In genomic region chr13:99353836-99354235, GRCh38 we compare ENCODE assay signal across 12 cellular contexts. TPM values are rescaled to one million over a fixed set of nuclear protein-coding genes. Genes with fewer than 3 reads are reported as not detected.
DNase-seq lines count a peak whose midpoint lies in the region; ATAC-seq lines count a peak whose summit lies in the region.
"Had no signal": no experiment of that assay in that cellular context is flagged by ENCODE, and none has a peak within 500 bp of the region (broad histone marks: within the 10 kb centered on the region; RNA-seq: fewer than 3 reads in every experiment).

No MANE protein-coding gene starts in this region.

- no peak for ATAC-seq in activated T-cell treated with anti-CD3 and anti-CD28 coated beads, Interleukin-2, amount 50 U/mL, for 4 hours
- peak; percentile 17 for ATAC-seq in stimulated activated memory B cell treated with anti-CD40 and anti-IgM and Interleukin-4, amounts not matched to agents 10 μg/mL and 1 μg/mL and 100 μg/mL, for 72 hours
- no peak for ATAC-seq in GM19023 (IDR thresholded peaks at IDR 0.05; ENCODE audit: unreplicated experiment)

- H3K9me3 Mint-ChIP-seq in activated T-cell treated with anti-CD3 and anti-CD28 coated beads, Interleukin-2, amount 50 U/mL, for 4 hours: no peaks in the 10 kb centered on the region
- no peaks in the 10 kb centered on the region for H3K9me3 Mint-ChIP-seq in stimulated activated memory B cell treated with anti-CD40 and anti-IgM and Interleukin-4, amounts not matched to agents 10 μg/mL and 1 μg/mL and 100 μg/mL, for 72 hours
- H3K9me3 Mint-ChIP-seq: nephron progenitor cell had no signal

- H3K27ac ChIP-seq in effector memory CD4-positive, alpha-beta T cell (ENCODE audit: insufficient read depth, low read length, poor library complexity, severe bottlenecking): peak overlapping the region; percentile 96
- H3K27ac ChIP-seq: thyroid gland had no signal

- H3K27me3 ChIP-seq in effector memory CD4-positive, alpha-beta T cell (replicated peaks; ENCODE audit: control insufficient read depth, insufficient read depth, low read length, poor library complexity, severe bottlenecking): no peaks in the 10 kb centered on the region
- H3K27me3 ChIP-seq: thyroid gland had no signal

- peak overlapping the region; percentile 49 for H3K4me3 Mint-ChIP-seq in activated T-cell treated with anti-CD3 and anti-CD28 coated beads, Interleukin-2, amount 50 U/mL, for 4 hours
- peak overlapping the region; percentile 74 for H3K4me3 Mint-ChIP-seq in stimulated activated memory B cell treated with anti-CD40 and anti-IgM and Interleukin-4, amounts not matched to agents 10 μg/mL and 1 μg/mL and 100 μg/mL, for 72 hours

- peaks cover 94% of the 10 kb centered on the region for H3K4me1 Mint-ChIP-seq in activated T-cell treated with anti-CD3 and anti-CD28 coated beads, Interleukin-2, amount 50 U/mL, for 4 hours (ENCODE audit: low read depth)
- H3K4me1 Mint-ChIP-seq in stimulated activated memory B cell treated with anti-CD40 and anti-IgM and Interleukin-4, amounts not matched to agents 10 μg/mL and 1 μg/mL and 100 μg/mL, for 72 hours: peaks cover 93% of the 10 kb centered on the region

- no peaks in the 10 kb centered on the region for H3K27me3 Mint-ChIP-seq in activated T-cell treated with anti-CD3 and anti-CD28 coated beads, Interleukin-2, amount 50 U/mL, for 4 hours (ENCODE audit: low read depth)
- H3K27me3 Mint-ChIP-seq in stimulated activated memory B cell treated with anti-CD40 and anti-IgM and Interleukin-4, amounts not matched to agents 10 μg/mL and 1 μg/mL and 100 μg/mL, for 72 hours: no peaks in the 10 kb centered on the region

- no peaks in the 10 kb centered on the region for H3K9me3 ChIP-seq in effector memory CD4-positive, alpha-beta T cell (ENCODE audit: control insufficient read depth, low read length)
- H3K9me3 ChIP-seq: thyroid gland had no signal

- peaks cover 87% of the 10 kb centered on the region for H3K4me1 ChIP-seq in effector memory CD4-positive, alpha-beta T cell (ENCODE audit: control insufficient read depth, insufficient read depth, low read length, poor library complexity, severe bottlenecking)

- peak overlapping the region; percentile 97 for H3K27ac Mint-ChIP-seq in stimulated activated memory B cell treated with anti-CD40 and anti-IgM and Interleukin-4, amounts not matched to agents 10 μg/mL and 1 μg/mL and 100 μg/mL, for 72 hours

- H3K36me3 Mint-ChIP-seq in activated T-cell treated with anti-CD3 and anti-CD28 coated beads, Interleukin-2, amount 50 U/mL, for 4 hours (ENCODE audit: insufficient read depth): peaks cover 39% of the 10 kb centered on the region
- H3K36me3 Mint-ChIP-seq in stimulated activated memory B cell treated with anti-CD40 and anti-IgM and Interleukin-4, amounts not matched to agents 10 μg/mL and 1 μg/mL and 100 μg/mL, for 72 hours: peaks cover 40% of the 10 kb centered on the region

- no peak overlapping the region for H3K4me3 ChIP-seq in effector memory CD4-positive, alpha-beta T cell (ENCODE audit: insufficient read depth, low read depth, low read length, poor library complexity, severe bottlenecking)
- H3K4me3 ChIP-seq: thyroid gland had no signal

- H3K36me3 ChIP-seq in effector memory CD4-positive, alpha-beta T cell (ENCODE audit: control insufficient read depth, insufficient read depth, low read length): no peaks in the 10 kb centered on the region

- DNase-seq in activated T-cell treated with anti-CD3 and anti-CD28 coated beads, Interleukin-2, amount 50 U/mL, for 4 hours: no peak
- no peak for DNase-seq in activated T-cell treated with anti-CD3 and anti-CD28 coated beads, Interleukin-2, amount 50 U/mL, for 1 hour
- peak; percentile 24 for DNase-seq in T-helper 22 cell (ENCODE audit: low read depth)
- DNase-seq in effector memory CD4-positive, alpha-beta T cell: no peak
- DNase-seq in NCI-H1436 (lab: John Stamatoyannopoulos, UW): no peak
- DNase-seq in DMS153 treated with DMSO at 0.1 percent for 48 hours (lab: John Stamatoyannopoulos, UW; ENCODE audit: unreplicated experiment): no peak
- DNase-seq: effector CD8-positive, alpha-beta T cell; NCI-H748 treated with DMSO at 0.1 percent for 48 hours; nephron progenitor cell; thyroid gland had no signal

RNA-seq across cellular contexts. Expression of gene GPR183, which starts 46.6 kb away (rescaled TPM):
- 10 to 100 TPM; 48.6 to 86.8 (median 65.7) TPM for total RNA-seq in activated T-cell treated with anti-CD3 and anti-CD28 coated beads, Interleukin-2, amount 50 U/mL, for 4 hours
